Comparison of ENCODE assay signal across 8 cellular contexts in the genomic region with DNA sequence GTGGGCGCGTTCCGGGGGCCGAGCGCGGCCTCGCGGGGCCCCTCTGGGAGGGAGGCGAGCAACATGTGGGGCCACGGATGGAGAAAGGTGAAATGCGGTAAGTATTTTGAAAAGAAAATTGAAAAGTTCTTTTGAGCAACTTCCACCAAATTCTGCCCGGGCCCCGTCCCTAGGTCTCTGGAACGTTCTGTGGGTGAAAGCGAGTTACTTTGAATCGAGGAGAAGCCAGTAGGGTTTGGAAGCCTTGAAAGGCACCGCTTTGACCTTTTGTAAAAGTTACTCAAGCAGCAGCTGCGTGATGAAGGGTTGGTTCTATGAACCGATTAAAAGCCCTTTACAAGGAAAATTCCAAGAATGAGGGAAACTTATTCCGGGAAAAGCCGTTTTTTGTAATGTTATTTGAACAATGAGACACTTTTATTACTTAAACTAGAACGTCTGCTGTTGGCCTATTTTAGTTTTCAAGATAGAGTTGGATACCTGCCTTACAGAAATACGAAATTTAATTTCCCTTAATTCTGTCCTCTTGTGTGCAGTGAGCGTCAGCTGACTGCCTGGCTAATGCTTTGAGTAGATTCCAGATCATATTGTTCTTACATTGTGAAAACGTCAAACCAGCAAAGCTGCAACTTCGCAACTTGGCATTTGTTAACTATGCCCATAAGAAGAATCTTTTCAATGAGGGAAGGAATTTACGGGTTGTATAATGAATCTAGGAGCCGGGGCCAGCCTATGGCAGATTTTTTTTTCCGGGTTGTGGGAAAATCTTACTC. TPM values are rescaled to one million over a fixed set of nuclear protein-coding genes. Genes with fewer than 3 reads are reported as not detected.
A peak's percentile ranks its signal among the peaks of the same experiment; 100 is the strongest.
DNase-seq lines count a peak whose midpoint lies in the region; ATAC-seq and TF ChIP-seq lines count a peak whose summit lies in the region.

No MANE protein-coding gene starts in this region.

- peaks cover 30 to 57% (median 51%) of the 10 kb centered on the region in 11 experiments; a peak in 20 of 22 replicates for H4K20me1 ChIP-seq in BLaER1 treated with 17β-estradiol and CSF1 and Interleukin-3, amounts not matched to agents 10 nM and 100 nM

- ATAC-seq in GM21381 (IDR thresholded peaks at IDR 0.05; ENCODE audit: unreplicated experiment) (peak; percentile 10), Panc1 (no peak; the same call in 1 of the 2 replicates), lower lobe of right lung (peak; percentile 34 to 49), thoracic aorta (ENCODE audit: insufficient number of reproducible peaks, low FRiP score, low read depth) (no peak), HG02973 (IDR thresholded peaks at IDR 0.05; ENCODE audit: unreplicated experiment) (no peak)

- H3K9ac ChIP-seq in BLaER1 treated with 17β-estradiol and CSF1 and Interleukin-3, amounts not matched to agents 10 nM and 100 nM: peak overlapping the region; percentile 83 to 91 (median 87)

- BruUV-seq in Panc1 (replicated peaks; lab: Mats Ljungman, UMichigan): TSS peak; percentile 81

- POLR2A ChIA-PET in Panc1 (lab: Charles Lee): no interaction called here

- TF ChIP-seq CTCF in Panc1 (IDR thresholded peaks at IDR 0.05) (no peak), dorsolateral prefrontal cortex (IDR thresholded peaks at IDR 0.05 in 54 of 56, conservative IDR thresholded peaks at IDR 0.05 in 2 of 56; ENCODE audit: low read depth in 1 of 56, partially characterized antibody in 56 of 56) (no peak), lower lobe of right lung (IDR thresholded peaks at IDR 0.05) (no peak), thoracic aorta (IDR thresholded peaks at IDR 0.05) (no peak)

- peak overlapping the region; percentile 68 to 96 (median 86) for H3K4me3 ChIP-seq in BLaER1 treated with 17β-estradiol and CSF1 and Interleukin-3, amounts not matched to agents 10 nM and 100 nM
- peak overlapping the region; percentile 86 to 91 for H3K4me3 ChIP-seq in Panc1 (ENCODE audit: low read depth in 2 of 2, low read length in 2 of 2)
- H3K4me3 ChIP-seq in dorsolateral prefrontal cortex: peak overlapping the region; percentile 58 to 98 (median 87)
- H3K4me3 ChIP-seq in lower lobe of right lung: peak overlapping the region; percentile 79
- peak overlapping the region; percentile 96 for H3K4me3 ChIP-seq in thoracic aorta

- intact Hi-C loops in Panc1 (cut with micrococcal nuclease; ENCODE audit: unreplicated experiment) (no loop called here), dorsolateral prefrontal cortex (cut with DNase I) (no loop called here), lower lobe of right lung (cut with DNase I) (no loop called here)

- CTCF ChIA-PET in Panc1 (lab: Charles Lee): no interaction called here

- H3K4me1 ChIP-seq in BLaER1 treated with 17β-estradiol and CSF1 and Interleukin-3, amounts not matched to agents 10 nM and 100 nM: peaks cover 6 to 35% (median 18%) of the 10 kb centered on the region in 10 experiments
- H3K4me1 ChIP-seq in Panc1 (ENCODE audit: control insufficient read depth, insufficient read depth, low read length) (peaks cover 36% of the 10 kb centered on the region), lower lobe of right lung (peaks cover 28% of the 10 kb centered on the region), thoracic aorta (ENCODE audit: control insufficient read depth in 1 of 2, low read depth in 2 of 2) (peaks cover 19 to 28% of the 10 kb centered on the region in 2 donors)

- H3K9me3 ChIP-seq in BLaER1 treated with 17β-estradiol and CSF1 and Interleukin-3, amounts not matched to agents 10 nM and 100 nM (replicated peaks in 1 of 11): no peaks in the 10 kb centered on the region
- H3K9me3 ChIP-seq in Panc1 (ENCODE audit: control insufficient read depth, insufficient read depth, low read depth, low read length) (no peaks in the 10 kb centered on the region), lower lobe of right lung (no peaks in the 10 kb centered on the region), thoracic aorta (no peaks in the 10 kb centered on the region)

- in situ Hi-C loops in Panc1 (cut with HindIII; ENCODE audit: low pct_unique_long_range_greater_than_20kb, low sequenced_read_pairs): no loop called here

- H3K4me2 ChIP-seq in BLaER1 treated with 17β-estradiol and CSF1 and Interleukin-3, amounts not matched to agents 10 nM and 100 nM: peak overlapping the region; percentile 80 to 97 (median 86)

- H3K36me3 ChIP-seq in BLaER1 treated with 17β-estradiol and CSF1 and Interleukin-3, amounts not matched to agents 10 nM and 100 nM: peaks cover 0 to 31% (median 11%) of the 10 kb centered on the region in 11 experiments; a peak in 11 of 22 replicates
- peaks cover 14% of the 10 kb centered on the region for H3K36me3 ChIP-seq in Panc1 (ENCODE audit: control insufficient read depth, insufficient read depth, low read length)
- no peaks in the 10 kb centered on the region for H3K36me3 ChIP-seq in lower lobe of right lung
- no peaks in the 10 kb centered on the region for H3K36me3 ChIP-seq in thoracic aorta

- DNase-seq in Panc1 (ENCODE audit: low read depth, low spot score): no peak
- DNase-seq in dorsolateral prefrontal cortex: peak in 2 of 10 donors; percentile 4 to 17
- DNase-seq in lower lobe of right lung: no peak
- no peak for DNase-seq in thoracic aorta (ENCODE audit: low spot score)
- no peak for DNase-seq in activated CD4-positive, CD25-positive, alpha-beta regulatory T cell treated with anti-CD3 and anti-CD28 coated beads, Interleukin-2, amount 50 U/mL, for 72 hours

- no peaks in the 10 kb centered on the region for H3K27me3 ChIP-seq in BLaER1 treated with 17β-estradiol and CSF1 and Interleukin-3, amounts not matched to agents 10 nM and 100 nM
- no peaks in the 10 kb centered on the region for H3K27me3 ChIP-seq in Panc1 (ENCODE audit: control insufficient read depth, insufficient read depth, low read length)
- no peaks in the 10 kb centered on the region for H3K27me3 ChIP-seq in dorsolateral prefrontal cortex
- H3K27me3 ChIP-seq in lower lobe of right lung (ENCODE audit: low read depth): no peaks in the 10 kb centered on the region
- no peaks in the 10 kb centered on the region for H3K27me3 ChIP-seq in thoracic aorta (replicated peaks; ENCODE audit: insufficient read depth)

- H3K27ac ChIP-seq in BLaER1 treated with 17β-estradiol and CSF1 and Interleukin-3, amounts not matched to agents 10 nM and 100 nM: peak overlapping the region; percentile 79 to 93 (median 87)
- peak overlapping the region; percentile 99 for H3K27ac ChIP-seq in Panc1 (ENCODE audit: low read length)
- H3K27ac ChIP-seq in dorsolateral prefrontal cortex: peak overlapping the region; percentile 4 to 93 (median 86)
- peak overlapping the region; percentile 86 for H3K27ac ChIP-seq in lower lobe of right lung
- H3K27ac ChIP-seq in thoracic aorta: peak overlapping the region; percentile 86 to 91

RNA-seq across cellular contexts. Expression of a gene that starts 0.9 kb away (rescaled TPM):
- total RNA-seq in Panc1 (2021; ENCODE audit: unreplicated experiment): 92.7 TPM
- polyA plus RNA-seq in Panc1 (2012; ENCODE audit: insufficient read length): 33.7 TPM
- 10 to 100 TPM; 44.6 to 88.8 (median 56.4) TPM for total RNA-seq in dorsolateral prefrontal cortex
- total RNA-seq in lower lobe of right lung: 62.2 TPM
- total RNA-seq in thoracic aorta: 10 to 100 TPM; 13.1 to 73.5 TPM

RNA-seq across cellular contexts. Expression of a gene that starts 5.2 kb away (rescaled TPM):
- not detected for total RNA-seq in Panc1 (2021; ENCODE audit: unreplicated experiment)
- polyA plus RNA-seq in Panc1 (2012; ENCODE audit: insufficient read length): 0.04 TPM
- not detected for total RNA-seq in dorsolateral prefrontal cortex
- total RNA-seq in lower lobe of right lung: not detected
- total RNA-seq in thoracic aorta: not detected

Comparison
In these comparisons a context has a peak if more than half of its experiments do, and no peak if none do; other contexts are left out.
1. ATAC-seq: peak in GM21381 (single experiment) and lower lobe of right lung (2 of 2); none in Panc1 (single experiment), thoracic aorta (single experiment) and HG02973 (single experiment).
2. Peak in every context shown above with its lines, with median percentiles within 50 percentile points of each other: H3K27ac ChIP-seq and H3K4me3 ChIP-seq.